28 cellular contexts compared by ENCODE assay signal in the genomic region with DNA sequence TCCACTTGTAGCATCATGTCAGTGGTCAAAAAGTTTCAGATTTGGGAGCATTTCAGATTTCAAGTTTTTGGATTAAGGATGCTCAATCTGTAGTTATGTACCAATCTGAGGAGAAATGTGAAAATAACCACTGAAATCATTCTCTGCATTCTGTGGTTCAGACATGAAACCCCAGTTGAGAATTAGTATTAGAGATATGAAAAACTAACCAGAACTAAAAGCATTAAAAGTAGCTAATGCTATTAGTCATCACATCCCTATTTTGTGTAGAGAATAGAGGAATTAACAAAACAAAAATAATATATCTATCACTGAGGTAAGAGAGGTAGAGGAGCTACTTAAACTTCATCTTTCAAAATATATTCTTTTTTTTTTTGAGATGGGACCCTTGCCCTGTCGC. TPM values are rescaled to one million over a fixed set of nuclear protein-coding genes. Genes with fewer than 3 reads are reported as not detected.
DNase-seq lines count a peak whose midpoint lies in the region; ATAC-seq, FAIRE-seq and TF ChIP-seq lines count a peak whose summit lies in the region.
"Had no signal": no experiment of that assay in that cellular context is flagged by ENCODE, and none has a peak within 500 bp of the region (broad histone marks: within the 10 kb centered on the region; RNA-seq: fewer than 3 reads in every experiment).

No MANE protein-coding gene starts in this region.

- FAIRE-seq in GM12878 (lab: Jason Lieb, UNC) (peak; percentile 56), GM12891 (lab: Jason Lieb, UNC) (no peak)
- FAIRE-seq: colon had no signal

- no peaks in the 10 kb centered on the region for H4K20me1 ChIP-seq in GM12878 (ENCODE audit: control insufficient read depth, insufficient read depth)

- peak; percentile 74 for DNase-seq in AG10803 (ENCODE audit: low read depth)
- DNase-seq in GM12878 (ENCODE audit: low read depth, low spot score) = peak; percentile 7
- DNase-seq in NCI-H524 treated with DMSO at 0.1 percent for 48 hours (lab: John Stamatoyannopoulos, UW) = no peak
- no peak for DNase-seq in NOMO-1 treated with dmso at 0.1 percent for 144 hours (lab: John Stamatoyannopoulos, UW; ENCODE audit: unreplicated experiment)
- no peak for DNase-seq in GM12891 (ENCODE audit: insufficient read length, low spot score)
- DNase-seq: activated CD4-positive, alpha-beta T cell treated with anti-CD3 and anti-CD28 coated beads for 36 hours; DMS53; esophagus squamous epithelium; left colon; mesenchymal stem cell; MG63; naive B cell; NCI-H1436 treated with DMSO at 0.1 percent for 48 hours; NCI-H2171 treated with DMSO at 0.1 percent for 48 hours; NCI-H82; ovary; PC-9; right lobe of liver; SHP77 treated with DMSO at 0.1 percent for 48 hours; stimulated activated CD4-positive, alpha-beta T cell treated with anti-CD3 and anti-CD28 coated beads, Interleukin-15, amount 100 ng/mL, for 24 hours; T-cell; uterus had no signal

- TF ChIP-seq POLR2A in GM12878 (IDR thresholded peaks at IDR 0.05; ENCODE audit: low read depth, low read length) (no peak), GM12891 (IDR thresholded peaks at IDR 0.05; ENCODE audit: low read depth, low read length) (no peak)

- 92% methylated on average over 1 of the region's 1 CpG for WGBS in GM12878 (ENCODE audit: insufficient coverage, insufficient replicate concordance, low lambda C conversion rate, missing lambda C conversion rate)

- RAD21 ChIA-PET in GM12878 (lab: Charles Lee; ENCODE audit: unreplicated experiment) = interaction anchor here (0.9 to 1.0 kb wide), 2 partner anchors 28 to 220 kb away, joined by 3 read pairs; a partner anchor contains a TSS

- no peaks in the 10 kb centered on the region for H3K79me2 ChIP-seq in GM12878 (ENCODE audit: control insufficient read depth, insufficient read depth, low read length)

- H2AFZ ChIP-seq in GM12878 (ENCODE audit: control insufficient read depth, low read depth, low read length) = no peak overlapping the region
- H2AFZ ChIP-seq: PC-9 had no signal

- no peak for TF ChIP-seq CTCF in AG10803 (conservative IDR thresholded peaks at IDR 0.05; ENCODE audit: low read length)
- TF ChIP-seq CTCF in GM12878 (IDR thresholded peaks at IDR 0.05 in 2 of 3, conservative IDR thresholded peaks at IDR 0.05 in 1 of 3; ENCODE audit: control insufficient read depth in 2 of 3, extremely low read depth in 1 of 3, insufficient read depth in 1 of 3, low read depth in 3 of 3, low read length in 3 of 3) = no peak

- H3K27me3 ChIP-seq in GM12878 (replicated peaks in 1 of 2; ENCODE audit: control insufficient read depth in 2 of 2, insufficient read depth in 2 of 2, low read length in 1 of 2) = no peaks in the 10 kb centered on the region
- H3K27me3 ChIP-seq: esophagus squamous epithelium, MG63, ovary, right lobe of liver, uterus had no signal

- TF ChIP-seq EP300 in GM12878 (IDR thresholded peaks at IDR 0.05; ENCODE audit: borderline replicate concordance in 1 of 2, control insufficient read depth in 1 of 2, low read depth in 2 of 2, low read length in 2 of 2) = no peak

- no peak overlapping the region for H3K9ac ChIP-seq in GM12878 (ENCODE audit: control insufficient read depth, insufficient read depth, low read length)

- H3K27ac ChIP-seq in GM12878 (ENCODE audit: control insufficient read depth, insufficient read depth) = no peak overlapping the region
- H3K27ac ChIP-seq: esophagus squamous epithelium, ovary, PC-9, right lobe of liver, uterus had no signal

- POLR2A ChIA-PET in GM12878 (lab: Charles Lee) = interaction anchor here (0.6 to 1.0 kb wide), 2 partner anchors 11 to 27 kb away, joined by 3 to 4 read pairs; no protein-coding TSS in a partner anchor

- no peaks in the 10 kb centered on the region for H3K36me3 ChIP-seq in GM12878 (ENCODE audit: control insufficient read depth in 2 of 2, insufficient read depth in 2 of 2, low read length in 1 of 2)
- H3K36me3 ChIP-seq: esophagus squamous epithelium, HAP-1, MG63, ovary, right lobe of liver, uterus had no signal

- no peak overlapping the region for H3K4me2 ChIP-seq in GM12878 (ENCODE audit: control insufficient read depth, insufficient read depth)
- H3K4me2 ChIP-seq: PC-9 had no signal

- TF ChIP-seq RAD21 in GM12878 (IDR thresholded peaks at IDR 0.05; ENCODE audit: insufficient read depth, low read depth, low read length) = no peak

- H3K4me1 ChIP-seq in GM12878 (ENCODE audit: control insufficient read depth, insufficient read depth, low read length) = peaks cover 8% of the 10 kb centered on the region
- H3K4me1 ChIP-seq: esophagus squamous epithelium, uterus had no signal

- CTCF ChIA-PET in GM12878 (lab: Yijun Ruan, JAX) = interaction anchor here (0.8 to 1.6 kb wide), 2 partner anchors 146 to 223 kb away, joined by 4 read pairs; no protein-coding TSS in a partner anchor

- SMC1A ChIA-PET in GM12878 (lab: Charles Lee; ENCODE audit: uncharacterized antibody, unreplicated experiment) = interaction anchor here (0.6 to 0.7 kb wide), 3 partner anchors 64 to 974 kb away, joined by 3 read pairs; no protein-coding TSS in a partner anchor

- intact Hi-C loops in GM12878 (cut with micrococcal nuclease; ENCODE audit: unreplicated experiment) = no loop called here

- H3K4me3 ChIP-seq in AG10803 (ENCODE audit: low read length) (no peak overlapping the region), GM12878 (no peak overlapping the region)
- H3K4me3 ChIP-seq: esophagus squamous epithelium, HAP-1, MG63, ovary, PC-9, right lobe of liver, uterus had no signal

- no TSS peak for BruUV-seq in GM12878 (replicated peaks; lab: Mats Ljungman, UMichigan)

- H3K9me3 ChIP-seq in GM12878 (replicated peaks; ENCODE audit: control insufficient read depth, insufficient read depth, low read length) = no peaks in the 10 kb centered on the region
- H3K9me3 ChIP-seq: esophagus squamous epithelium, HAP-1, MG63, ovary, right lobe of liver, uterus had no signal

- ATAC-seq in GM18858 (IDR thresholded peaks at IDR 0.05; ENCODE audit: unreplicated experiment) = peak; percentile 47
- peak; percentile 46 for ATAC-seq in HG02973 (IDR thresholded peaks at IDR 0.05; ENCODE audit: unreplicated experiment)
- peak; percentile 89 for ATAC-seq in GM12878
- no peak for ATAC-seq in HG02678 (IDR thresholded peaks at IDR 0.05; ENCODE audit: unreplicated experiment)
- ATAC-seq: activated CD4-positive, alpha-beta T cell treated with anti-CD3 and anti-CD28 coated beads for 36 hours; activated naive CD4-positive, alpha-beta T cell treated with anti-CD3 and anti-CD28 coated beads, Interleukin-2, amount 50 U/mL, for 72 hours; left colon; right lobe of liver; T-cell had no signal

- in situ Hi-C loops in GM12878 (cut with MboI) = no loop called here

TF ChIP-seq in GM12878, 131 proteins besides CTCF, POLR2A, EP300 and RAD21 (continues in another document):
- TF ChIP-seq, protein P1, sequence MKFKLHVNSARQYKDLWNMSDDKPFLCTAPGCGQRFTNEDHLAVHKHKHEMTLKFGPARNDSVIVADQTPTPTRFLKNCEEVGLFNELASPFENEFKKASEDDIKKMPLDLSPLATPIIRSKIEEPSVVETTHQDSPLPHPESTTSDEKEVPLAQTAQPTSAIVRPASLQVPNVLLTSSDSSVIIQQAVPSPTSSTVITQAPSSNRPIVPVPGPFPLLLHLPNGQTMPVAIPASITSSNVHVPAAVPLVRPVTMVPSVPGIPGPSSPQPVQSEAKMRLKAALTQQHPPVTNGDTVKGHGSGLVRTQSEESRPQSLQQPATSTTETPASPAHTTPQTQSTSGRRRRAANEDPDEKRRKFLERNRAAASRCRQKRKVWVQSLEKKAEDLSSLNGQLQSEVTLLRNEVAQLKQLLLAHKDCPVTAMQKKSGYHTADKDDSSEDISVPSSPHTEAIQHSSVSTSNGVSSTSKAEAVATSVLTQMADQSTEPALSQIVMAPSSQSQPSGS (IDR thresholded peaks at IDR 0.05; ENCODE audit: low read length) = 0 out of 2 replicates have a peak, but pooled peaks have one; percentile 32
- TF ChIP-seq IKZF2 (IDR thresholded peaks at IDR 0.05) (peak; percentile 23 to 44; a peak in 2 of 4 replicates), JUNB (IDR thresholded peaks at IDR 0.05) (peak; percentile 72)

TF ChIP-seq in GM12891, 5 proteins besides CTCF, POLR2A, EP300 and RAD21:
- TF ChIP-seq PAX5 (IDR thresholded peaks at IDR 0.05; ENCODE audit: insufficient read depth, low read length, severe bottlenecking) = no peak
- TF ChIP-seq TAF1 (IDR thresholded peaks at IDR 0.05; ENCODE audit: low read depth, low read length) = no peak
- no peak for TF ChIP-seq POU2F2 (IDR thresholded peaks at IDR 0.05; ENCODE audit: low read depth, low read length)
- no peak for TF ChIP-seq POLR2AphosphoS5 (IDR thresholded peaks at IDR 0.05; ENCODE audit: low read depth, low read length)
- no peak for TF ChIP-seq SPI1 (IDR thresholded peaks at IDR 0.05; ENCODE audit: low read depth, low read length)
TF ChIP-seq in GM12891: peak in this region for 0.

RNA-seq across cellular contexts. Expression of a gene that starts 28.0 kb away (rescaled TPM):
- total RNA-seq in GM12878 (2013; cell fraction: nucleolus; rRNA removed) = 44.5 and 55.7 TPM in 2 replicates
- total RNA-seq in GM12878 (2014; rRNA removed) (19.0 and 19.7 TPM in 2 replicates), GM12878 (2014; rRNA removed; fragmentation: Illumina TruSeq; extraction: Trizol) (24.0 and 25.5 TPM in 2 replicates), GM12878 (2021) (23.7 and 28.4 TPM in 2 replicates)
- polyA plus RNA-seq in GM12878 (2011; ENCODE audit: low read depth) = 13.5 TPM
- polyA plus RNA-seq in GM12878 (2011; rRNA removed) (21.7 and 28.2 TPM in 2 replicates), GM12878 (2014; fragmentation: Illumina TruSeq; extraction: Trizol) (36.4 and 40.0 TPM in 2 replicates), GM12878 (2014; fragmentation: Nextera tagmentation; extraction: Ambion mirVana) (10 to 100 TPM; 18.2 to 21.9 TPM), GM12878 (2014; rRNA removed) (15.0 and 18.9 TPM in 2 replicates), GM12878 (2016; fragmentation: Nextera tagmentation; extraction: Ambion mirVana) (10 to 100 TPM; 20.8 to 22.5 TPM)
- polyA plus RNA-seq in GM12878 (2011; cell fraction: cytosol; rRNA removed) = 20.4 and 26.5 TPM in 2 replicates
- 11.4 and 13.4 TPM in 2 replicates for polyA plus RNA-seq in GM12878 (2011; cell fraction: nucleus; rRNA removed)
- 13.7 and 19.7 TPM in 2 replicates for polyA plus RNA-seq in GM12878 (2012)
- 19.0 and 19.6 TPM in 2 replicates for polyA minus RNA-seq in GM12878 (2011; rRNA and poly(A)+ RNA removed)
- 3.6 and 4.9 TPM in 2 replicates for polyA minus RNA-seq in GM12878 (2011; cell fraction: cytosol; rRNA and poly(A)+ RNA removed)
- polyA minus RNA-seq in GM12878 (2011; cell fraction: nucleus; rRNA and poly(A)+ RNA removed) = 7.4 and 14.7 TPM in 2 replicates
- polyA plus RNA-seq in GM12891 (2012; ENCODE audit: low read depth, missing spikeins) = 16.2 TPM

Comparison
In these comparisons a context has a peak if more than half of its experiments do, and no peak if none do; other contexts are left out.
1. DNase-seq: peak in AG10803 (single experiment) and GM12878 (single experiment); none in NCI-H524 treated with DMSO at 0.1 percent for 48 hours (single experiment), NOMO-1 treated with dmso at 0.1 percent for 144 hours (single experiment) and GM12891 (single experiment).